ENCODE assay signal across 21 cellular contexts in the genomic region with DNA sequence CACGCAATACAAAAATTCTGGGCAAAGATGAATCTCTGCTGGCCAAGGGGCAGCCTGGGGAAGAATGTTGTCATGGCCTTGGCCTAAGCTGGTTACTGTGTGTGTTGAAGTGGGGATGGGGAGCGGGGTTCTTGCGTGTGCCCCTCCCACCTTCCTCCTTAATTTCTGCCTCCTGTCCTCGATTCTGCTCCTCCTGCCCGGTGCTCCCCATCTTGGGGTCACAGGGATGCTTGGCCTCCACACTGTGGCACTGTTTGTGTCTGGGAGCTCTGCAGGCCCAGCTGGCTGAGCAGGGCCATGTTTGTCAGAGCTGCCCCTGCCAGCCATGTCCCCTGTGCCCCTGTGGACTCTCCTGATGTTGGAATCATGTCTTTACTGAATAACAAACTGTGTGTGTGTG.
"Had no signal": no experiment of that assay in that cellular context is flagged by ENCODE, and none has a peak within 500 bp of the region (broad histone marks: within the 10 kb centered on the region; RNA-seq: fewer than 3 reads in every experiment).

No MANE protein-coding gene starts in this region.

- DNase-seq: hippocampal formation; kidney glomerular epithelial cell; left colon; left lung; midbrain; mucosa of descending colon; naive thymus-derived CD4-positive, alpha-beta T cell; pancreas; stimulated activated CD4-positive, alpha-beta T cell treated with anti-CD3 and anti-CD28 coated beads, Interleukin-1b, Interleukin-23, amount 100 ng/mL, for 48 hours; stimulated activated CD4-positive, alpha-beta T cell treated with anti-CD3 and anti-CD28 coated beads, Interleukin-2, amount 100 ng/mL, for 48 hours; stimulated activated CD4-positive, alpha-beta T cell treated with anti-CD3 and anti-CD28 coated beads, Interleukin-4, amount 100 ng/mL, for 4 hours; stimulated activated CD8-positive, alpha-beta memory T cell treated with anti-CD3 and anti-CD28 coated beads, Interleukin-4, amount 100 ng/mL, for 48 hours; stimulated activated naive CD4-positive, alpha-beta T cell treated with Interleukin-2 at 50 U/mL for 16 hours; stimulated activated naive CD8-positive, alpha-beta T cell treated with anti-CD3 and anti-CD28 coated beads, Interleukin-15, amount 100 ng/mL, for 72 hours; uterus had no signal

- H3K4me3 ChIP-seq: left lung, lung, mucosa of descending colon, pancreas, right atrium auricular region, right lobe of liver, smooth muscle cell, tibial nerve, uterus had no signal

- H3K27ac ChIP-seq: left lung, pancreas, right atrium auricular region, right lobe of liver, tibial nerve, uterus had no signal

- H3K36me3 ChIP-seq: left lung, pancreas, right atrium auricular region, right lobe of liver, tibial nerve, uterus had no signal

- H3K9me3 ChIP-seq: left lung, mucosa of descending colon, pancreas, right atrium auricular region, right lobe of liver, uterus had no signal

- H3K4me1 ChIP-seq: left lung, pancreas, right lobe of liver, tibial nerve, uterus had no signal

- H3K4me2 ChIP-seq: smooth muscle cell had no signal

- ATAC-seq: left colon; mucosa of descending colon; naive thymus-derived CD4-positive, alpha-beta T cell; pancreas; right lobe of liver; stimulated activated memory B cell treated with anti-CD40 and anti-IgM and Interleukin-4, amounts not matched to agents 10 μg/mL and 1 μg/mL and 100 μg/mL, for 72 hours; stimulated activated naive CD8-positive, alpha-beta T cell treated with anti-CD3 and anti-CD28 coated beads, Interleukin-15, amount 100 ng/mL, for 72 hours had no signal

- H3K27me3 ChIP-seq: left lung, pancreas, right atrium auricular region, right lobe of liver, tibial nerve, uterus had no signal
